In genomic region chr12:30756074-30756473, GRCh38 we compare ENCODE assay signal across 18 cellular contexts. TPM values are rescaled to one million over a fixed set of nuclear protein-coding genes. Genes with fewer than 3 reads are reported as not detected.
DNase-seq lines count a peak whose midpoint lies in the region; ATAC-seq and TF ChIP-seq lines count a peak whose summit lies in the region.
"Had no signal": no experiment of that assay in that cellular context is flagged by ENCODE, and none has a peak within 500 bp of the region (broad histone marks: within the 10 kb centered on the region; RNA-seq: fewer than 3 reads in every experiment).

No MANE protein-coding gene starts in this region.

- DNase-seq in activated T-cell treated with anti-CD3 and anti-CD28 coated beads, Interleukin-2, amount 50 U/mL, for 24 hours: no peak
- no peak for DNase-seq in activated T-cell treated with anti-CD3 and anti-CD28 coated beads, Interleukin-2, amount 50 U/mL, for 48 hours
- DNase-seq in MM.1S: no peak
- DNase-seq in endothelial cell (ENCODE audit: low spot score): no peak
- DNase-seq: colonic mucosa, DMS153, hippocampal formation, KBM-7, lower lobe of right lung, NCI-H1694, NCI-H526 had no signal

- H3K9ac ChIP-seq in MM.1S (ENCODE audit: low read length) (no peak overlapping the region), parathyroid adenoma (no peak overlapping the region)

- peak overlapping the region; percentile 92 for H3K4me3 Mint-ChIP-seq in activated T-cell treated with anti-CD3 and anti-CD28 coated beads, Interleukin-2, amount 50 U/mL, for 24 hours
- peak overlapping the region; percentile 83 for H3K4me3 Mint-ChIP-seq in endothelial cell (ENCODE audit: unreplicated experiment)

- H3K79me2 ChIP-seq in MM.1S (ENCODE audit: low read length) (peaks cover 12% of the 10 kb centered on the region; the same call in 1 of the 2 replicates), parathyroid adenoma (peaks cover 12% of the 10 kb centered on the region)

- H3K4me1 Mint-ChIP-seq in activated T-cell treated with anti-CD3 and anti-CD28 coated beads, Interleukin-2, amount 50 U/mL, for 24 hours (ENCODE audit: low read depth): peaks cover 39% of the 10 kb centered on the region
- peaks cover 14% of the 10 kb centered on the region for H3K4me1 Mint-ChIP-seq in endothelial cell (ENCODE audit: unreplicated experiment)

- H3K27ac Mint-ChIP-seq in activated T-cell treated with anti-CD3 and anti-CD28 coated beads, Interleukin-2, amount 50 U/mL, for 24 hours: peak overlapping the region; percentile 23
- H3K27ac Mint-ChIP-seq in endothelial cell (ENCODE audit: unreplicated experiment): no peak overlapping the region

- no peaks in the 10 kb centered on the region for H3K27me3 ChIP-seq in MM.1S (replicated peaks; ENCODE audit: insufficient read depth, low read length)
- H3K27me3 ChIP-seq in parathyroid adenoma (ENCODE audit: control insufficient read depth, insufficient read depth, low read length): no peaks in the 10 kb centered on the region
- H3K27me3 ChIP-seq: colonic mucosa, esophagus muscularis mucosa, pancreas, upper lobe of left lung had no signal

- H2AFZ ChIP-seq in MM.1S (ENCODE audit: low read length): 0 out of 2 replicates have a peak overlapping the region, but pooled peaks have one; percentile 57
- peak overlapping the region; percentile 81 for H2AFZ ChIP-seq in parathyroid adenoma

- H3K27ac ChIP-seq in MM.1S (ENCODE audit: low read length) (no peak overlapping the region), parathyroid adenoma (no peak overlapping the region)

- H3K36me3 Mint-ChIP-seq in activated T-cell treated with anti-CD3 and anti-CD28 coated beads, Interleukin-2, amount 50 U/mL, for 24 hours (ENCODE audit: low read depth): peaks cover 4% of the 10 kb centered on the region
- peaks cover 6% of the 10 kb centered on the region for H3K36me3 Mint-ChIP-seq in endothelial cell (ENCODE audit: low read depth, unreplicated experiment)

- peaks cover 18% of the 10 kb centered on the region; the same call in 1 of the 2 replicates for H3K4me1 ChIP-seq in MM.1S (ENCODE audit: low read length)
- H3K4me1 ChIP-seq in parathyroid adenoma: peaks cover 10% of the 10 kb centered on the region

- H4K20me1 ChIP-seq in MM.1S (ENCODE audit: insufficient read depth, low read length): no peaks in the 10 kb centered on the region

- no peaks in the 10 kb centered on the region for H3K9me3 Mint-ChIP-seq in activated T-cell treated with anti-CD3 and anti-CD28 coated beads, Interleukin-2, amount 50 U/mL, for 24 hours
- no peaks in the 10 kb centered on the region for H3K9me3 Mint-ChIP-seq in endothelial cell (ENCODE audit: unreplicated experiment)

- no peak for ATAC-seq in HG03342 (IDR thresholded peaks at IDR 0.05; ENCODE audit: unreplicated experiment)
- no peak for ATAC-seq in GM18861 (IDR thresholded peaks at IDR 0.05; ENCODE audit: unreplicated experiment)
- no peak for ATAC-seq in GM21528 (IDR thresholded peaks at IDR 0.05; ENCODE audit: low FRiP score, unreplicated experiment)
- ATAC-seq: lower lobe of right lung, pancreas had no signal

- H3K9me3 ChIP-seq in MM.1S (replicated peaks; ENCODE audit: insufficient read depth, low read length) (no peaks in the 10 kb centered on the region), parathyroid adenoma (ENCODE audit: control insufficient read depth, low read length) (no peaks in the 10 kb centered on the region)
- H3K9me3 ChIP-seq: colonic mucosa, esophagus muscularis mucosa, lower lobe of right lung, pancreas, upper lobe of left lung had no signal

- H3K4me3 ChIP-seq in MM.1S (ENCODE audit: low read length) (no peak overlapping the region), parathyroid adenoma (ENCODE audit: low read depth, low read length) (peak overlapping the region; percentile 86)

- no peaks in the 10 kb centered on the region for H3K9me2 ChIP-seq in MM.1S (replicated peaks; ENCODE audit: insufficient read depth, low read length)

- no peaks in the 10 kb centered on the region for H3K36me3 ChIP-seq in MM.1S (replicated peaks; ENCODE audit: insufficient read depth, low read length)
- H3K36me3 ChIP-seq in parathyroid adenoma (ENCODE audit: control insufficient read depth, insufficient read depth, low read length): no peaks in the 10 kb centered on the region
- H3K36me3 ChIP-seq: colonic mucosa, esophagus muscularis mucosa, lower lobe of right lung, pancreas, upper lobe of left lung had no signal

- H3K4me2 ChIP-seq in MM.1S (ENCODE audit: low read depth, low read length) (no peak overlapping the region), parathyroid adenoma (ENCODE audit: low read length) (peak overlapping the region; percentile 98)

- H3K27me3 Mint-ChIP-seq in activated T-cell treated with anti-CD3 and anti-CD28 coated beads, Interleukin-2, amount 50 U/mL, for 24 hours: no peaks in the 10 kb centered on the region
- H3K27me3 Mint-ChIP-seq in endothelial cell (ENCODE audit: unreplicated experiment): peaks cover 9% of the 10 kb centered on the region

- TF ChIP-seq CTCF in MM.1S (IDR thresholded peaks at IDR 0.05; ENCODE audit: low read length) (no peak), endothelial cell (IDR thresholded peaks at IDR 0.05; ENCODE audit: unreplicated experiment) (no peak), parathyroid adenoma (IDR thresholded peaks at IDR 0.05) (no peak)

- H3F3A ChIP-seq in MM.1S (ENCODE audit: insufficient read depth, low read length): peaks cover 15% of the 10 kb centered on the region

RNA-seq across cellular contexts. Expression of gene CAPRIN2, which starts 1.3 kb away (rescaled TPM):
- 19.8 TPM for total RNA-seq in endothelial cell (ENCODE audit: unreplicated experiment)
